In genomic region chr3:76061654-76062053, GRCh38 we compare ENCODE assay signal across 23 cellular contexts.
"Had no signal": no experiment of that assay in that cellular context is flagged by ENCODE, and none has a peak within 500 bp of the region (broad histone marks: within the 10 kb centered on the region; RNA-seq: fewer than 3 reads in every experiment).

No MANE protein-coding gene starts in this region.

- H3K27me3 Mint-ChIP-seq: naive thymus-derived CD4-positive, alpha-beta T cell; natural killer cell treated with Interleukin-12 subunit alpha and Interleukin-12 subunit beta and Interleukin-15 and Interleukin-18, amount 100 ng/mL, for 72 hours; progenitor cell of endocrine pancreas; stimulated activated naive CD8-positive, alpha-beta T cell treated with anti-CD3 and anti-CD28 coated beads, Interleukin-15, Interleukin-2, amounts not matched to agents 100 ng/mL and 50 ng/mL, for 24 hours had no signal

- DNase-seq: hypothalamus; islet precursor cell; left ventricle myocardium inferior; midbrain; mucosa of descending colon; naive thymus-derived CD4-positive, alpha-beta T cell; ovary; retina; right cardiac atrium; spleen; stimulated activated CD4-positive, alpha-beta T cell treated with anti-CD3 and anti-CD28 coated beads, Interleukin-4, amount 100 ng/mL, for 24 hours; stimulated activated naive CD4-positive, alpha-beta T cell; substantia nigra; upper lobe of left lung had no signal

- H3K27ac Mint-ChIP-seq: naive thymus-derived CD4-positive, alpha-beta T cell; natural killer cell treated with Interleukin-12 subunit alpha and Interleukin-12 subunit beta and Interleukin-15 and Interleukin-18, amount 100 ng/mL, for 72 hours; progenitor cell of endocrine pancreas; stimulated activated effector memory CD8-positive, alpha-beta T cell treated with anti-CD3 and anti-CD28 coated beads, Interleukin-12 subunit alpha, Interleukin-12 subunit beta, amount 100 ng/mL, for 72 hours; stimulated activated naive CD8-positive, alpha-beta T cell treated with anti-CD3 and anti-CD28 coated beads, Interleukin-15, Interleukin-2, amounts not matched to agents 100 ng/mL and 50 ng/mL, for 24 hours had no signal

- H3K9me3 Mint-ChIP-seq: stimulated activated naive CD8-positive, alpha-beta T cell treated with anti-CD3 and anti-CD28 coated beads, Interleukin-15, Interleukin-2, amounts not matched to agents 100 ng/mL and 50 ng/mL, for 24 hours had no signal

- H3K4me3 Mint-ChIP-seq: naive thymus-derived CD4-positive, alpha-beta T cell; natural killer cell treated with Interleukin-12 subunit alpha and Interleukin-12 subunit beta and Interleukin-15 and Interleukin-18, amount 100 ng/mL, for 72 hours; stimulated activated effector memory CD8-positive, alpha-beta T cell treated with anti-CD3 and anti-CD28 coated beads, Interleukin-12 subunit alpha, Interleukin-12 subunit beta, amount 100 ng/mL, for 72 hours; stimulated activated naive CD8-positive, alpha-beta T cell treated with anti-CD3 and anti-CD28 coated beads, Interleukin-15, Interleukin-2, amounts not matched to agents 100 ng/mL and 50 ng/mL, for 24 hours had no signal

- H3K27ac ChIP-seq: left ventricle myocardium inferior, ovary, skin epidermis, tibial nerve, upper lobe of left lung, vagina had no signal

- H3K36me3 ChIP-seq: left ventricle myocardium inferior, ovary, spleen, tibial nerve, upper lobe of left lung, vagina had no signal

- ATAC-seq: mucosa of descending colon; naive thymus-derived CD4-positive, alpha-beta T cell; natural killer cell treated with Interleukin-12 subunit alpha and Interleukin-12 subunit beta and Interleukin-15 and Interleukin-18, amount 100 ng/mL, for 72 hours; right cardiac atrium; sciatic nerve; stimulated activated effector memory CD8-positive, alpha-beta T cell treated with anti-CD3 and anti-CD28 coated beads, Interleukin-12 subunit alpha, Interleukin-12 subunit beta, amount 100 ng/mL, for 72 hours had no signal

- H3K4me1 ChIP-seq: left ventricle myocardium inferior, spleen, tibial nerve, upper lobe of left lung, vagina had no signal

- H3K27me3 ChIP-seq: ovary, spleen, tibial nerve, upper lobe of left lung, vagina had no signal

- H3K4me3 ChIP-seq: left ventricle myocardium inferior, lung, mucosa of descending colon, ovary, skin epidermis, spleen, tibial nerve, upper lobe of left lung, vagina had no signal

- H3K36me3 Mint-ChIP-seq: naive thymus-derived CD4-positive, alpha-beta T cell; natural killer cell treated with Interleukin-12 subunit alpha and Interleukin-12 subunit beta and Interleukin-15 and Interleukin-18, amount 100 ng/mL, for 72 hours; stimulated activated effector memory CD8-positive, alpha-beta T cell treated with anti-CD3 and anti-CD28 coated beads, Interleukin-12 subunit alpha, Interleukin-12 subunit beta, amount 100 ng/mL, for 72 hours had no signal

- H3K4me1 Mint-ChIP-seq: naive thymus-derived CD4-positive, alpha-beta T cell; stimulated activated effector memory CD8-positive, alpha-beta T cell treated with anti-CD3 and anti-CD28 coated beads, Interleukin-12 subunit alpha, Interleukin-12 subunit beta, amount 100 ng/mL, for 72 hours had no signal

- H3K9me3 ChIP-seq: ovary, upper lobe of left lung, vagina had no signal
